Comparison of ENCODE assay signal across 8 cellular contexts in genomic region chr1:200510228-200510623, GRCh38.
DNase-seq lines count a peak whose midpoint lies in the region; ATAC-seq and TF ChIP-seq lines count a peak whose summit lies in the region.

No MANE protein-coding gene starts in this region.

- H3K27me3 ChIP-seq in adrenal gland: no peaks in the 10 kb centered on the region
- H3K27me3 ChIP-seq in sigmoid colon: peaks cover 0 to 8% (median 0%) of the 10 kb centered on the region in 3 donors

- TF ChIP-seq CTCF in GM12801 (IDR thresholded peaks at IDR 0.05; ENCODE audit: extremely low read depth, insufficient read length): peak; percentile 77
- peak; percentile 79 to 97 (median 85) for TF ChIP-seq CTCF in adrenal gland (IDR thresholded peaks at IDR 0.05)
- peak; percentile 68 to 90 (median 82) for TF ChIP-seq CTCF in sigmoid colon (IDR thresholded peaks at IDR 0.05)

- no peaks in the 10 kb centered on the region for H3K36me3 ChIP-seq in adrenal gland (replicated peaks in 1 of 2)
- H3K36me3 ChIP-seq in sigmoid colon: no peaks in the 10 kb centered on the region

- intact Hi-C loops in adrenal gland (cut with DNase I): no loop called here
- intact Hi-C loops in left ventricle myocardium superior (cut with micrococcal nuclease): no loop called here
- intact Hi-C loops in sigmoid colon (cut with DNase I): loop anchor here (10.0 kb wide), 1 partner anchor 825 kb away; no protein-coding TSS in a partner anchor

- ATAC-seq in HG02571 (IDR thresholded peaks at IDR 0.05; ENCODE audit: unreplicated experiment) (peak; percentile 80), left ventricle myocardium superior (peak; percentile 74), HG03097 (IDR thresholded peaks at IDR 0.05; ENCODE audit: low FRiP score, unreplicated experiment) (no peak)

- no peaks in the 10 kb centered on the region for H3K9me3 ChIP-seq in adrenal gland (replicated peaks in 1 of 3)
- no peaks in the 10 kb centered on the region for H3K9me3 ChIP-seq in sigmoid colon

- peak; percentile 77 for DNase-seq in NCI-H128 (lab: John Stamatoyannopoulos, UW; ENCODE audit: unreplicated experiment)
- peak; percentile 45 for DNase-seq in T follicular helper cell (ENCODE audit: low read depth)
- peak; percentile 68 to 88 (median 80) for DNase-seq in adrenal gland
- no peak for DNase-seq in left ventricle myocardium superior
- peak; percentile 76 for DNase-seq in sigmoid colon

- 19 to 23% (median 21%) methylated on average over 4 of the region's 4 CpGs for WGBS in adrenal gland, 4 donors
- 11 to 20% methylated on average over 4 of the region's 4 CpGs for WGBS in sigmoid colon, 2 donors

- no peak overlapping the region for H3K27ac ChIP-seq in adrenal gland
- no peak overlapping the region for H3K27ac ChIP-seq in sigmoid colon

- no peak for TF ChIP-seq EP300 in sigmoid colon (IDR thresholded peaks at IDR 0.05)

- TF ChIP-seq POLR2A in adrenal gland (IDR thresholded peaks at IDR 0.05) (no peak), sigmoid colon (IDR thresholded peaks at IDR 0.05) (no peak)

- H3K4me1 ChIP-seq in adrenal gland (replicated peaks in 1 of 2) (no peaks in the 10 kb centered on the region), sigmoid colon (peaks cover 0 to 6% (median 0%) of the 10 kb centered on the region in 4 donors)

- no peak overlapping the region for H3K4me3 ChIP-seq in adrenal gland
- no peak overlapping the region for H3K4me3 ChIP-seq in sigmoid colon
